Comparison of ENCODE assay signal across 13 cellular contexts in genomic region chr20:25054133-25054820, GRCh38. TPM values are rescaled to one million over a fixed set of nuclear protein-coding genes. Genes with fewer than 3 reads are reported as not detected.
DNase-seq lines count a peak whose midpoint lies in the region; ATAC-seq and FAIRE-seq lines count a peak whose summit lies in the region.
"Had no signal": no experiment of that assay in that cellular context is flagged by ENCODE, and none has a peak within 500 bp of the region (broad histone marks: within the 10 kb centered on the region; RNA-seq: fewer than 3 reads in every experiment).

No MANE protein-coding gene starts in this region.

- no peak for ATAC-seq in stimulated activated naive B cell treated with anti-CD40 and anti-IgM and Interleukin-4, amounts not matched to agents 10 μg/mL and 1 μg/mL and 100 μg/mL, for 72 hours (replicated peaks)
- ATAC-seq: PC-3 had no signal

- no peaks in the 10 kb centered on the region for H3K36me3 ChIP-seq in adipocyte (ENCODE audit: control insufficient read depth, insufficient read depth, low read length, severe bottlenecking)
- H3K36me3 ChIP-seq in small intestine (ENCODE audit: control insufficient read depth in 2 of 2, insufficient read depth in 2 of 2, low read length in 2 of 2): no peaks in the 10 kb centered on the region

- peaks cover 0 to 10% of the 10 kb centered on the region in 2 donors for H3K36me3 Mint-ChIP-seq in stimulated activated naive B cell treated with anti-CD40 and anti-IgM and Interleukin-4, amounts not matched to agents 10 μg/mL and 1 μg/mL and 100 μg/mL, for 72 hours

- H3K4me1 ChIP-seq in adipocyte (ENCODE audit: control insufficient read depth, insufficient read depth, low read length) (peaks cover 68% of the 10 kb centered on the region), small intestine (ENCODE audit: control insufficient read depth in 2 of 2, insufficient read depth in 1 of 2, low read depth in 1 of 2, low read length in 1 of 2) (peaks cover 16 to 22% of the 10 kb centered on the region in 2 donors)

- peak overlapping the region; percentile 69 to 76 for H3K27ac ChIP-seq in small intestine (ENCODE audit: low read depth in 1 of 2, low read length in 1 of 2)

- H3K9me3 Mint-ChIP-seq in stimulated activated naive B cell treated with anti-CD40 and anti-IgM and Interleukin-4, amounts not matched to agents 10 μg/mL and 1 μg/mL and 100 μg/mL, for 72 hours: no peaks in the 10 kb centered on the region
- H3K9me3 Mint-ChIP-seq: stimulated activated naive CD8-positive, alpha-beta T cell treated with anti-CD3 and anti-CD28 coated beads, Interleukin-15, Interleukin-2, amounts not matched to agents 100 ng/mL and 50 ng/mL, for 24 hours had no signal

- H3K27me3 ChIP-seq in adipocyte (replicated peaks; ENCODE audit: control insufficient read depth, insufficient read depth, low read length): no peaks in the 10 kb centered on the region
- no peaks in the 10 kb centered on the region for H3K27me3 ChIP-seq in small intestine (ENCODE audit: control insufficient read depth in 2 of 2, insufficient read depth in 2 of 2, low read length in 2 of 2)

- H3K4me3 ChIP-seq in GM08714 (ENCODE audit: low read length) (peak overlapping the region; percentile 1; the same call in 1 of the 2 replicates), adipocyte (ENCODE audit: low read length) (peak overlapping the region; percentile 40), small intestine (ENCODE audit: low read depth in 1 of 2, low read length in 2 of 2) (no peak overlapping the region)

- peaks cover 59 to 87% of the 10 kb centered on the region in 2 donors for H3K4me1 Mint-ChIP-seq in stimulated activated naive B cell treated with anti-CD40 and anti-IgM and Interleukin-4, amounts not matched to agents 10 μg/mL and 1 μg/mL and 100 μg/mL, for 72 hours

- DNase-seq in adipocyte (ENCODE audit: low read depth) (no peak), left kidney (ENCODE audit: low read depth, low spot score) (peak; percentile 53), small intestine (peak; percentile 63), superior temporal gyrus (ENCODE audit: extremely low spot score) (no peak), DMS79 treated with DMSO at 0.1 percent for 48 hours (lab: John Stamatoyannopoulos, UW) (no peak)
- DNase-seq in stimulated activated naive B cell treated with anti-CD40 and anti-IgM and Interleukin-4, amounts not matched to agents 10 μg/mL and 1 μg/mL and 100 μg/mL, for 72 hours: no peak
- no peak for DNase-seq in activated CD4-positive, alpha-beta T cell treated with anti-CD3 and anti-CD28 coated beads, Interleukin-2, amount 50 U/mL, for 1 hour
- DNase-seq: DMS 273 treated with DMSO at 0.1 percent for 48 hours, kidney glomerular epithelial cell, NCI-H146 had no signal

- no peak overlapping the region for H3K27ac Mint-ChIP-seq in stimulated activated naive B cell treated with anti-CD40 and anti-IgM and Interleukin-4, amounts not matched to agents 10 μg/mL and 1 μg/mL and 100 μg/mL, for 72 hours
- H3K27ac Mint-ChIP-seq: stimulated activated naive CD8-positive, alpha-beta T cell treated with anti-CD3 and anti-CD28 coated beads, Interleukin-15, Interleukin-2, amounts not matched to agents 100 ng/mL and 50 ng/mL, for 24 hours had no signal

- H3K9me3 ChIP-seq in adipocyte (ENCODE audit: control insufficient read depth, low read length): no peaks in the 10 kb centered on the region
- H3K9me3 ChIP-seq in small intestine (ENCODE audit: control insufficient read depth, low read depth): no peaks in the 10 kb centered on the region

- H3K4me3 Mint-ChIP-seq in stimulated activated naive B cell treated with anti-CD40 and anti-IgM and Interleukin-4, amounts not matched to agents 10 μg/mL and 1 μg/mL and 100 μg/mL, for 72 hours: peak overlapping the region in 1 of 2 donors; percentile 23
- H3K4me3 Mint-ChIP-seq: stimulated activated naive CD8-positive, alpha-beta T cell treated with anti-CD3 and anti-CD28 coated beads, Interleukin-15, Interleukin-2, amounts not matched to agents 100 ng/mL and 50 ng/mL, for 24 hours had no signal

- no peak for FAIRE-seq in small intestine (lab: Jason Lieb, UNC)

- 32 to 47% (median 35%) methylated on average over 3 of the region's 3 CpGs for WGBS in small intestine, 3 donors

- peak overlapping the region; percentile 75 for H3K9ac ChIP-seq in adipocyte (ENCODE audit: low read length)

- no peaks in the 10 kb centered on the region for H3K27me3 Mint-ChIP-seq in stimulated activated naive B cell treated with anti-CD40 and anti-IgM and Interleukin-4, amounts not matched to agents 10 μg/mL and 1 μg/mL and 100 μg/mL, for 72 hours
- H3K27me3 Mint-ChIP-seq: stimulated activated naive CD8-positive, alpha-beta T cell treated with anti-CD3 and anti-CD28 coated beads, Interleukin-15, Interleukin-2, amounts not matched to agents 100 ng/mL and 50 ng/mL, for 24 hours had no signal

RNA-seq across cellular contexts. Expression of gene ACSS1, which starts 3.7 kb away (rescaled TPM):
- polyA plus RNA-seq in small intestine: 10 to 100 TPM; 27.9 to 65.8 (median 45.1) TPM

RNA-seq across cellular contexts. Expression of gene VSX1, which starts 27.7 kb away (rescaled TPM):
- under 1 TPM in 1 of 3 donors, not detected in 2; 0.04 TPM for polyA plus RNA-seq in small intestine

Comparison
In these comparisons a context has a peak if more than half of its experiments do, and no peak if none do; other contexts are left out.
1. H3K4me3 ChIP-seq: peak in GM08714 (single experiment) and adipocyte (single experiment); none in small intestine (0 of 2).
2. DNase-seq: peak in left kidney (single experiment) and small intestine (single experiment); none in adipocyte (single experiment), superior temporal gyrus (single experiment), stimulated activated naive B cell treated with anti-CD40 and anti-IgM and Interleukin-4, amounts not matched to agents 10 μg/mL and 1 μg/mL and 100 μg/mL, for 72 hours (single experiment), DMS79 treated with DMSO at 0.1 percent for 48 hours (single experiment) and activated CD4-positive, alpha-beta T cell treated with anti-CD3 and anti-CD28 coated beads, Interleukin-2, amount 50 U/mL, for 1 hour (single experiment).